ENCODE assay signal across 1 cellular context in the genomic region with DNA sequence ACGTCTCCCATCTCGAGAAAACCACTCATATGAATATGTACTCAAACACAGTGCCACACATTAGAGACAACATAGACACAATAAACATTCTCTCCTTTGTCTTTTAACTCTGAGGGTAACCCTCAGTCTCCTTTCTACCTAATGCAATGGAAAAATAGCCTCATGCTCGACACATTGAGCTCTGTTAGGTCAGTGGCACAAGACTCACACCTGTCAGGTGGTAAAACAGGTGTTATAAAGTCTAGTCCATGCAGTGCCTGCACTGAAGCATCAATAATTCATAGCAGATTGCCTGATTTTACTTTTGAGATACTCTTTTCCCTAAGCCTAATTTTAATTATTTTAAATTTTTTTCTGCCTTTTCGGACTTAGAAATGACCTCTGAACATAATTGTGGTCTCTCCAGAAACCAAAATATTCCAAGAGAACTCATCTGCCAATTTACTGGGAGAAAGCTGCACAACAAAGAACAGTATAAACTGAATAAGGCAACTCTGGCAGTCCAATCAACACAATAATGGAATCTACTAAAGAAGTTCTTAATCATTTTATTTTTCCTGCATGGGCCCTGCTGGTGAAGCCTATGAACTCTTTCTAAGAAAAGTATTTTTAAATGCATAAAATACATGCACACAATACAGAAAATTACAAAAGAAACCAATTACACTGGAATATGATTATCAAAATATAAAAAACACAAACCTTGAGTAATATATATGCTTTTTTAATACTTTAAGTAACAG.
TF ChIP-seq lines count a peak whose summit lies in the region.

No MANE protein-coding gene starts in this region.

TF ChIP-seq in GM12878, 131 proteins besides CTCF, POLR2A, EP300 and RAD21 (continued from another document):
- TF ChIP-seq, protein P1, sequence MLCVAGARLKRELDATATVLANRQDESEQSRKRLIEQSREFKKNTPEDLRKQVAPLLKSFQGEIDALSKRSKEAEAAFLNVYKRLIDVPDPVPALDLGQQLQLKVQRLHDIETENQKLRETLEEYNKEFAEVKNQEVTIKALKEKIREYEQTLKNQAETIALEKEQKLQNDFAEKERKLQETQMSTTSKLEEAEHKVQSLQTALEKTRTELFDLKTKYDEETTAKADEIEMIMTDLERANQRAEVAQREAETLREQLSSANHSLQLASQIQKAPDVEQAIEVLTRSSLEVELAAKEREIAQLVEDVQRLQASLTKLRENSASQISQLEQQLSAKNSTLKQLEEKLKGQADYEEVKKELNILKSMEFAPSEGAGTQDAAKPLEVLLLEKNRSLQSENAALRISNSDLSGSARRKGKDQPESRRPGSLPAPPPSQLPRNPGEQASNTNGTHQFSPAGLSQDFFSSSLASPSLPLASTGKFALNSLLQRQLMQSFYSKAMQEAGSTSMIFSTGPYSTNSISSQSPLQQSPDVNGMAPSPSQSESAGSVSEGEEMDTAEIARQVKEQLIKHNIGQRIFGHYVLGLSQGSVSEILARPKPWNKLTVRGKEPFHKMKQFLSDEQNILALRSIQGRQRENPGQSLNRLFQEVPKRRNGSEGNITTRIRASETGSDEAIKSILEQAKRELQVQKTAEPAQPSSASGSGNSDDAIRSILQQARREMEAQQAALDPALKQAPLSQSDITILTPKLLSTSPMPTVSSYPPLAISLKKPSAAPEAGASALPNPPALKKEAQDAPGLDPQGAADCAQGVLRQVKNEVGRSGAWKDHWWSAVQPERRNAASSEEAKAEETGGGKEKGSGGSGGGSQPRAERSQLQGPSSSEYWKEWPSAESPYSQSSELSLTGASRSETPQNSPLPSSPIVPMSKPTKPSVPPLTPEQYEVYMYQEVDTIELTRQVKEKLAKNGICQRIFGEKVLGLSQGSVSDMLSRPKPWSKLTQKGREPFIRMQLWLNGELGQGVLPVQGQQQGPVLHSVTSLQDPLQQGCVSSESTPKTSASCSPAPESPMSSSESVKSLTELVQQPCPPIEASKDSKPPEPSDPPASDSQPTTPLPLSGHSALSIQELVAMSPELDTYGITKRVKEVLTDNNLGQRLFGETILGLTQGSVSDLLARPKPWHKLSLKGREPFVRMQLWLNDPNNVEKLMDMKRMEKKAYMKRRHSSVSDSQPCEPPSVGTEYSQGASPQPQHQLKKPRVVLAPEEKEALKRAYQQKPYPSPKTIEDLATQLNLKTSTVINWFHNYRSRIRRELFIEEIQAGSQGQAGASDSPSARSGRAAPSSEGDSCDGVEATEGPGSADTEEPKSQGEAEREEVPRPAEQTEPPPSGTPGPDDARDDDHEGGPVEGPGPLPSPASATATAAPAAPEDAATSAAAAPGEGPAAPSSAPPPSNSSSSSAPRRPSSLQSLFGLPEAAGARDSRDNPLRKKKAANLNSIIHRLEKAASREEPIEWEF (IDR thresholded peaks at IDR 0.05; ENCODE audit: insufficient replicate concordance, low read depth, low read length) = no peak
- no peak for TF ChIP-seq ZNF592 (IDR thresholded peaks at IDR 0.05)
